Comparison of ENCODE assay signal across 1 cellular context in the genomic region with DNA sequence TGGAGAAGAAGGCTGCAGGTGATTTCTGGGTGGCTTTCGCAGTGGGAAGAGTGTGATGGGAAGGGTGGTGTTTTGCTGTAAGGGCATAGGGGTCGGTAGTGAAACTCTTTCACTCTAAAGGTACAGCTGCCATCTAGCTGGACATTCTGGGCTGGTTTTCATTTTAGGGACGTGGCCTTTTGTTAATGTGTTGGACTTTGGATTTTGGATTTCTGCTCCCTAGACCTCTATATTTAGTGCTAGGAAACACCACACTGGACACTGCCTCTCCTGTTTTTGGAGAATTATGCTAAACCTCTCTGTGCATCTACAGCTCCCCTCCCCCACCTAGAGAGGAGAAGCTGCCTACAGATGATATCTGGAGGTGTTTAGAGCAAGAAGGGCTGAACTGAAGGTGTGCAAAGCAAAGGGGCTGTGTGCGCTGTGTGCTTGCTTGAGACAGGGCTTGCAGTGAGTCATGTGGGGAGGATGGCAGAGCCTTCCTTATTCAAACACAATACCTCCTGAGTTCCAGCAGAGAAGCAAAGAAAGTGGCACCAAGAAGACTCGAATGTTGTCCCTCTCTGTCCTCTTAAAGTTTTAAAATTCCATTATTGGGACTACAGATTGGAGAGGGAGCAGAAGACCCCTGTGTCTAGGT.
TF ChIP-seq lines count a peak whose summit lies in the region.

No MANE protein-coding gene starts in this region.

TF ChIP-seq in GM23338, 12 proteins besides CTCF, POLR2A, EP300 and RAD21 (continued from another document):
- TF ChIP-seq STAT1 (IDR thresholded peaks at IDR 0.05; ENCODE audit: unreplicated experiment) (no peak), POLR2AphosphoS5 (IDR thresholded peaks at IDR 0.05; ENCODE audit: low read depth) (no peak), NANOG (IDR thresholded peaks at IDR 0.05; ENCODE audit: borderline replicate concordance) (no peak), ZNF114 (CRISPR knock-in tag; IDR thresholded peaks at IDR 0.05) (no peak), JUNB (IDR thresholded peaks at IDR 0.05; ENCODE audit: unreplicated experiment) (no peak), ZNF331 (CRISPR knock-in tag; IDR thresholded peaks at IDR 0.05; ENCODE audit: low read depth) (no peak), CREB1 (CRISPR knock-in tag; IDR thresholded peaks at IDR 0.05; ENCODE audit: low read depth) (no peak), EZH2 (IDR thresholded peaks at IDR 0.05; ENCODE audit: low read depth, unreplicated experiment) (no peak)
- TF ChIP-seq, protein P1, sequence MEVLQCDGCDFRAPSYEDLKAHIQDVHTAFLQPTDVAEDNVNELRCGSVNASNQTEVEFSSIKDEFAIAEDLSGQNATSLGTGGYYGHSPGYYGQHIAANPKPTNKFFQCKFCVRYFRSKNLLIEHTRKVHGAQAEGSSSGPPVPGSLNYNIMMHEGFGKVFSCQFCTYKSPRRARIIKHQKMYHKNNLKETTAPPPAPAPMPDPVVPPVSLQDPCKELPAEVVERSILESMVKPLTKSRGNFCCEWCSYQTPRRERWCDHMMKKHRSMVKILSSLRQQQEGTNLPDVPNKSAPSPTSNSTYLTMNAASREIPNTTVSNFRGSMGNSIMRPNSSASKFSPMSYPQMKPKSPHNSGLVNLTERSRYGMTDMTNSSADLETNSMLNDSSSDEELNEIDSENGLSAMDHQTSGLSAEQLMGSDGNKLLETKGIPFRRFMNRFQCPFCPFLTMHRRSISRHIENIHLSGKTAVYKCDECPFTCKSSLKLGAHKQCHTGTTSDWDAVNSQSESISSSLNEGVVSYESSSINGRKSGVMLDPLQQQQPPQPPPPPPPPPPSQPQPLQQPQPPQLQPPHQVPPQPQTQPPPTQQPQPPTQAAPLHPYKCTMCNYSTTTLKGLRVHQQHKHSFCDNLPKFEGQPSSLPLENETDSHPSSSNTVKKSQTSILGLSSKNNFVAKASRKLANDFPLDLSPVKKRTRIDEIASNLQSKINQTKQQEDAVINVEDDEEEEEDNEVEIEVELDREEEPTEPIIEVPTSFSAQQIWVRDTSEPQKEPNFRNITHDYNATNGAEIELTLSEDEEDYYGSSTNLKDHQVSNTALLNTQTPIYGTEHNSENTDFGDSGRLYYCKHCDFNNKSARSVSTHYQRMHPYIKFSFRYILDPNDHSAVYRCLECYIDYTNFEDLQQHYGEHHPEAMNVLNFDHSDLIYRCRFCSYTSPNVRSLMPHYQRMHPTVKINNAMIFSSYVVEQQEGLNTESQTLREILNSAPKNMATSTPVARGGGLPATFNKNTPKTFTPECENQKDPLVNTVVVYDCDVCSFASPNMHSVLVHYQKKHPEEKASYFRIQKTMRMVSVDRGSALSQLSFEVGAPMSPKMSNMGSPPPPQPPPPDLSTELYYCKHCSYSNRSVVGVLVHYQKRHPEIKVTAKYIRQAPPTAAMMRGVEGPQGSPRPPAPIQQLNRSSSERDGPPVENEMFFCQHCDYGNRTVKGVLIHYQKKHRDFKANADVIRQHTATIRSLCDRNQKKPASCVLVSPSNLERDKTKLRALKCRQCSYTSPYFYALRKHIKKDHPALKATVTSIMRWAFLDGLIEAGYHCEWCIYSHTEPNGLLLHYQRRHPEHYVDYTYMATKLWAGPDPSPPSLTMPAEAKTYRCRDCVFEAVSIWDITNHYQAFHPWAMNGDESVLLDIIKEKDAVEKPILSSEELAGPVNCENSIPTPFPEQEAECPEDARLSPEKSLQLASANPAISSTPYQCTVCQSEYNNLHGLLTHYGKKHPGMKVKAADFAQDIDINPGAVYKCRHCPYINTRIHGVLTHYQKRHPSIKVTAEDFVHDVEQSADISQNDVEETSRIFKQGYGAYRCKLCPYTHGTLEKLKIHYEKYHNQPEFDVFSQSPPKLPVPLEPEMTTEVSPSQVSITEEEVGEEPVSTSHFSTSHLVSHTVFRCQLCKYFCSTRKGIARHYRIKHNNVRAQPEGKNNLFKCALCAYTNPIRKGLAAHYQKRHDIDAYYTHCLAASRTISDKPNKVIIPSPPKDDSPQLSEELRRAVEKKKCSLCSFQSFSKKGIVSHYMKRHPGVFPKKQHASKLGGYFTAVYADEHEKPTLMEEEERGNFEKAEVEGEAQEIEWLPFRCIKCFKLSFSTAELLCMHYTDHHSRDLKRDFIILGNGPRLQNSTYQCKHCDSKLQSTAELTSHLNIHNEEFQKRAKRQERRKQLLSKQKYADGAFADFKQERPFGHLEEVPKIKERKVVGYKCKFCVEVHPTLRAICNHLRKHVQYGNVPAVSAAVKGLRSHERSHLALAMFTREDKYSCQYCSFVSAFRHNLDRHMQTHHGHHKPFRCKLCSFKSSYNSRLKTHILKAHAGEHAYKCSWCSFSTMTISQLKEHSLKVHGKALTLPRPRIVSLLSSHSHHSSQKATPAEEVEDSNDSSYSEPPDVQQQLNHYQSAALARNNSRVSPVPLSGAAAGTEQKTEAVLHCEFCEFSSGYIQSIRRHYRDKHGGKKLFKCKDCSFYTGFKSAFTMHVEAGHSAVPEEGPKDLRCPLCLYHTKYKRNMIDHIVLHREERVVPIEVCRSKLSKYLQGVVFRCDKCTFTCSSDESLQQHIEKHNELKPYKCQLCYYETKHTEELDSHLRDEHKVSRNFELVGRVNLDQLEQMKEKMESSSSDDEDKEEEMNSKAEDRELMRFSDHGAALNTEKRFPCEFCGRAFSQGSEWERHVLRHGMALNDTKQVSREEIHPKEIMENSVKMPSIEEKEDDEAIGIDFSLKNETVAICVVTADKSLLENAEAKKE (CRISPR knock-in tag; IDR thresholded peaks at IDR 0.05) = no peak
- TF ChIP-seq, protein P2, sequence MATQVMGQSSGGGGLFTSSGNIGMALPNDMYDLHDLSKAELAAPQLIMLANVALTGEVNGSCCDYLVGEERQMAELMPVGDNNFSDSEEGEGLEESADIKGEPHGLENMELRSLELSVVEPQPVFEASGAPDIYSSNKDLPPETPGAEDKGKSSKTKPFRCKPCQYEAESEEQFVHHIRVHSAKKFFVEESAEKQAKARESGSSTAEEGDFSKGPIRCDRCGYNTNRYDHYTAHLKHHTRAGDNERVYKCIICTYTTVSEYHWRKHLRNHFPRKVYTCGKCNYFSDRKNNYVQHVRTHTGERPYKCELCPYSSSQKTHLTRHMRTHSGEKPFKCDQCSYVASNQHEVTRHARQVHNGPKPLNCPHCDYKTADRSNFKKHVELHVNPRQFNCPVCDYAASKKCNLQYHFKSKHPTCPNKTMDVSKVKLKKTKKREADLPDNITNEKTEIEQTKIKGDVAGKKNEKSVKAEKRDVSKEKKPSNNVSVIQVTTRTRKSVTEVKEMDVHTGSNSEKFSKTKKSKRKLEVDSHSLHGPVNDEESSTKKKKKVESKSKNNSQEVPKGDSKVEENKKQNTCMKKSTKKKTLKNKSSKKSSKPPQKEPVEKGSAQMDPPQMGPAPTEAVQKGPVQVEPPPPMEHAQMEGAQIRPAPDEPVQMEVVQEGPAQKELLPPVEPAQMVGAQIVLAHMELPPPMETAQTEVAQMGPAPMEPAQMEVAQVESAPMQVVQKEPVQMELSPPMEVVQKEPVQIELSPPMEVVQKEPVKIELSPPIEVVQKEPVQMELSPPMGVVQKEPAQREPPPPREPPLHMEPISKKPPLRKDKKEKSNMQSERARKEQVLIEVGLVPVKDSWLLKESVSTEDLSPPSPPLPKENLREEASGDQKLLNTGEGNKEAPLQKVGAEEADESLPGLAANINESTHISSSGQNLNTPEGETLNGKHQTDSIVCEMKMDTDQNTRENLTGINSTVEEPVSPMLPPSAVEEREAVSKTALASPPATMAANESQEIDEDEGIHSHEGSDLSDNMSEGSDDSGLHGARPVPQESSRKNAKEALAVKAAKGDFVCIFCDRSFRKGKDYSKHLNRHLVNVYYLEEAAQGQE (IDR thresholded peaks at IDR 0.05; ENCODE audit: unreplicated experiment) = no peak
TF ChIP-seq in GM23338: peak in this region for 0.
